Comparison of ENCODE assay signal across 1 cellular context in the genomic region with DNA sequence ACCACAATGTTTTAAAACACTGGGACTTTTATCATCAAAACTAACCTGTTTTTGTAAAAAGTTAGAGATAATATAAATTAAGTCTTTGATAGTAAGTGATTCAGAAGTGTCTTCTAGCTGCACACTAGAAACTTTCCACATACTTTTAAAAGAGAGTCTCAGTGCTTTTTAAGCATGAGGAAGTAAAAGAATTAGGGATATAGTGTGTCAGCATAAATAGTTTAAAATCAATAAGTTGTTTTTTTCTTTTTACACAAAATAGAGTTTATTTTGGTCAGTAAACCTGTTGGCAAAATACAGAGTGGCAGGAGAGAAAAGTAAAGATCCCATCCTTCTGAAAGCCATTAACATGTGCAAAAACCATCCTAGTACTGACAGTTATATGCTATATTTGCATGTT.
TF ChIP-seq lines count a peak whose summit lies in the region.

No MANE protein-coding gene starts in this region.

TF ChIP-seq in GM23338, 12 proteins besides CTCF, POLR2A, EP300 and RAD21 (continued from another document):
- TF ChIP-seq, protein P1, sequence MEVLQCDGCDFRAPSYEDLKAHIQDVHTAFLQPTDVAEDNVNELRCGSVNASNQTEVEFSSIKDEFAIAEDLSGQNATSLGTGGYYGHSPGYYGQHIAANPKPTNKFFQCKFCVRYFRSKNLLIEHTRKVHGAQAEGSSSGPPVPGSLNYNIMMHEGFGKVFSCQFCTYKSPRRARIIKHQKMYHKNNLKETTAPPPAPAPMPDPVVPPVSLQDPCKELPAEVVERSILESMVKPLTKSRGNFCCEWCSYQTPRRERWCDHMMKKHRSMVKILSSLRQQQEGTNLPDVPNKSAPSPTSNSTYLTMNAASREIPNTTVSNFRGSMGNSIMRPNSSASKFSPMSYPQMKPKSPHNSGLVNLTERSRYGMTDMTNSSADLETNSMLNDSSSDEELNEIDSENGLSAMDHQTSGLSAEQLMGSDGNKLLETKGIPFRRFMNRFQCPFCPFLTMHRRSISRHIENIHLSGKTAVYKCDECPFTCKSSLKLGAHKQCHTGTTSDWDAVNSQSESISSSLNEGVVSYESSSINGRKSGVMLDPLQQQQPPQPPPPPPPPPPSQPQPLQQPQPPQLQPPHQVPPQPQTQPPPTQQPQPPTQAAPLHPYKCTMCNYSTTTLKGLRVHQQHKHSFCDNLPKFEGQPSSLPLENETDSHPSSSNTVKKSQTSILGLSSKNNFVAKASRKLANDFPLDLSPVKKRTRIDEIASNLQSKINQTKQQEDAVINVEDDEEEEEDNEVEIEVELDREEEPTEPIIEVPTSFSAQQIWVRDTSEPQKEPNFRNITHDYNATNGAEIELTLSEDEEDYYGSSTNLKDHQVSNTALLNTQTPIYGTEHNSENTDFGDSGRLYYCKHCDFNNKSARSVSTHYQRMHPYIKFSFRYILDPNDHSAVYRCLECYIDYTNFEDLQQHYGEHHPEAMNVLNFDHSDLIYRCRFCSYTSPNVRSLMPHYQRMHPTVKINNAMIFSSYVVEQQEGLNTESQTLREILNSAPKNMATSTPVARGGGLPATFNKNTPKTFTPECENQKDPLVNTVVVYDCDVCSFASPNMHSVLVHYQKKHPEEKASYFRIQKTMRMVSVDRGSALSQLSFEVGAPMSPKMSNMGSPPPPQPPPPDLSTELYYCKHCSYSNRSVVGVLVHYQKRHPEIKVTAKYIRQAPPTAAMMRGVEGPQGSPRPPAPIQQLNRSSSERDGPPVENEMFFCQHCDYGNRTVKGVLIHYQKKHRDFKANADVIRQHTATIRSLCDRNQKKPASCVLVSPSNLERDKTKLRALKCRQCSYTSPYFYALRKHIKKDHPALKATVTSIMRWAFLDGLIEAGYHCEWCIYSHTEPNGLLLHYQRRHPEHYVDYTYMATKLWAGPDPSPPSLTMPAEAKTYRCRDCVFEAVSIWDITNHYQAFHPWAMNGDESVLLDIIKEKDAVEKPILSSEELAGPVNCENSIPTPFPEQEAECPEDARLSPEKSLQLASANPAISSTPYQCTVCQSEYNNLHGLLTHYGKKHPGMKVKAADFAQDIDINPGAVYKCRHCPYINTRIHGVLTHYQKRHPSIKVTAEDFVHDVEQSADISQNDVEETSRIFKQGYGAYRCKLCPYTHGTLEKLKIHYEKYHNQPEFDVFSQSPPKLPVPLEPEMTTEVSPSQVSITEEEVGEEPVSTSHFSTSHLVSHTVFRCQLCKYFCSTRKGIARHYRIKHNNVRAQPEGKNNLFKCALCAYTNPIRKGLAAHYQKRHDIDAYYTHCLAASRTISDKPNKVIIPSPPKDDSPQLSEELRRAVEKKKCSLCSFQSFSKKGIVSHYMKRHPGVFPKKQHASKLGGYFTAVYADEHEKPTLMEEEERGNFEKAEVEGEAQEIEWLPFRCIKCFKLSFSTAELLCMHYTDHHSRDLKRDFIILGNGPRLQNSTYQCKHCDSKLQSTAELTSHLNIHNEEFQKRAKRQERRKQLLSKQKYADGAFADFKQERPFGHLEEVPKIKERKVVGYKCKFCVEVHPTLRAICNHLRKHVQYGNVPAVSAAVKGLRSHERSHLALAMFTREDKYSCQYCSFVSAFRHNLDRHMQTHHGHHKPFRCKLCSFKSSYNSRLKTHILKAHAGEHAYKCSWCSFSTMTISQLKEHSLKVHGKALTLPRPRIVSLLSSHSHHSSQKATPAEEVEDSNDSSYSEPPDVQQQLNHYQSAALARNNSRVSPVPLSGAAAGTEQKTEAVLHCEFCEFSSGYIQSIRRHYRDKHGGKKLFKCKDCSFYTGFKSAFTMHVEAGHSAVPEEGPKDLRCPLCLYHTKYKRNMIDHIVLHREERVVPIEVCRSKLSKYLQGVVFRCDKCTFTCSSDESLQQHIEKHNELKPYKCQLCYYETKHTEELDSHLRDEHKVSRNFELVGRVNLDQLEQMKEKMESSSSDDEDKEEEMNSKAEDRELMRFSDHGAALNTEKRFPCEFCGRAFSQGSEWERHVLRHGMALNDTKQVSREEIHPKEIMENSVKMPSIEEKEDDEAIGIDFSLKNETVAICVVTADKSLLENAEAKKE (CRISPR knock-in tag; IDR thresholded peaks at IDR 0.05), result no peak
- TF ChIP-seq JUNB (IDR thresholded peaks at IDR 0.05; ENCODE audit: unreplicated experiment), result no peak
- TF ChIP-seq, protein P2, sequence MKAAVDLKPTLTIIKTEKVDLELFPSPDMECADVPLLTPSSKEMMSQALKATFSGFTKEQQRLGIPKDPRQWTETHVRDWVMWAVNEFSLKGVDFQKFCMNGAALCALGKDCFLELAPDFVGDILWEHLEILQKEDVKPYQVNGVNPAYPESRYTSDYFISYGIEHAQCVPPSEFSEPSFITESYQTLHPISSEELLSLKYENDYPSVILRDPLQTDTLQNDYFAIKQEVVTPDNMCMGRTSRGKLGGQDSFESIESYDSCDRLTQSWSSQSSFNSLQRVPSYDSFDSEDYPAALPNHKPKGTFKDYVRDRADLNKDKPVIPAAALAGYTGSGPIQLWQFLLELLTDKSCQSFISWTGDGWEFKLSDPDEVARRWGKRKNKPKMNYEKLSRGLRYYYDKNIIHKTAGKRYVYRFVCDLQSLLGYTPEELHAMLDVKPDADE (IDR thresholded peaks at IDR 0.05), result no peak
- TF ChIP-seq POLR2AphosphoS5 (IDR thresholded peaks at IDR 0.05; ENCODE audit: low read depth), result no peak
- TF ChIP-seq EZH2phosphoT487 (IDR thresholded peaks at IDR 0.05; ENCODE audit: unreplicated experiment), result no peak
- no peak for TF ChIP-seq ZNF331 (CRISPR knock-in tag; IDR thresholded peaks at IDR 0.05; ENCODE audit: low read depth)
- TF ChIP-seq ZNF114 (CRISPR knock-in tag; IDR thresholded peaks at IDR 0.05), result no peak
- TF ChIP-seq NANOG (IDR thresholded peaks at IDR 0.05; ENCODE audit: borderline replicate concordance), result no peak
- TF ChIP-seq CREB1 (CRISPR knock-in tag; IDR thresholded peaks at IDR 0.05; ENCODE audit: low read depth), result no peak
- TF ChIP-seq EZH2 (IDR thresholded peaks at IDR 0.05; ENCODE audit: low read depth, unreplicated experiment), result no peak
- no peak for TF ChIP-seq STAT1 (IDR thresholded peaks at IDR 0.05; ENCODE audit: unreplicated experiment)
